Comparison of ENCODE assay signal across 13 cellular contexts in genomic region chr20:63695419-63696310, GRCh38. TPM values are rescaled to one million over a fixed set of nuclear protein-coding genes. Genes with fewer than 3 reads are reported as not detected.
DNase-seq lines count a peak whose midpoint lies in the region; ATAC-seq, FAIRE-seq and TF ChIP-seq lines count a peak whose summit lies in the region.
"Had no signal": no experiment of that assay in that cellular context is flagged by ENCODE, and none has a peak within 500 bp of the region (broad histone marks: within the 10 kb centered on the region; RNA-seq: fewer than 3 reads in every experiment).

No MANE protein-coding gene starts in this region.

- CTCF ChIA-PET in activated naive CD4-positive, alpha-beta T cell treated with anti-CD3 and anti-CD28 coated beads, Interleukin-2, amount 10 ng/mL, durations not matched to agents 7 days and 5 days (lab: Charles Lee) = no interaction called here
- CTCF ChIA-PET in GM12878 (lab: Yijun Ruan, JAX) = no interaction called here

- H2AFZ ChIP-seq in GM12878 (ENCODE audit: control insufficient read depth, low read depth, low read length) = no peak overlapping the region

- peaks cover 18% of the 10 kb centered on the region for H3K36me3 Mint-ChIP-seq in activated naive CD4-positive, alpha-beta T cell treated with anti-CD3 and anti-CD28 coated beads, Interleukin-2, amount 10 ng/mL, durations not matched to agents 7 days and 5 days
- peaks cover 0 to 6% of the 10 kb centered on the region in 2 donors for H3K36me3 Mint-ChIP-seq in activated naive CD4-positive, alpha-beta T cell treated with anti-CD3 and anti-CD28 coated beads, Interleukin-2, amount 50 U/mL, for 72 hours
- H3K36me3 Mint-ChIP-seq in immature natural killer cell = no peaks in the 10 kb centered on the region

- no peak for TF ChIP-seq RAD21 in GM12878 (IDR thresholded peaks at IDR 0.05; ENCODE audit: insufficient read depth, low read depth, low read length)

- H3K9me3 ChIP-seq in GM12878 (replicated peaks; ENCODE audit: control insufficient read depth, insufficient read depth, low read length) = no peaks in the 10 kb centered on the region
- H3K9me3 ChIP-seq in iPS-18c (ENCODE audit: control insufficient read depth, insufficient read depth, low read length) = peaks cover 2% of the 10 kb centered on the region
- H3K9me3 ChIP-seq in upper lobe of left lung = no peaks in the 10 kb centered on the region

- H3K9me3 Mint-ChIP-seq in activated naive CD4-positive, alpha-beta T cell treated with anti-CD3 and anti-CD28 coated beads, Interleukin-2, amount 10 ng/mL, durations not matched to agents 7 days and 5 days = no peaks in the 10 kb centered on the region
- H3K9me3 Mint-ChIP-seq in activated naive CD4-positive, alpha-beta T cell treated with anti-CD3 and anti-CD28 coated beads, Interleukin-2, amount 50 U/mL, for 72 hours = no peaks in the 10 kb centered on the region
- H3K9me3 Mint-ChIP-seq in immature natural killer cell = peaks cover 0 to 4% (median 1%) of the 10 kb centered on the region in 6 donors

- TF ChIP-seq POLR2A in GM12878 (IDR thresholded peaks at IDR 0.05; ENCODE audit: low read depth, low read length) (peak; percentile 68), upper lobe of left lung (IDR thresholded peaks at IDR 0.05) (peak in 1 of 4 donors; percentile 1)

- no peaks in the 10 kb centered on the region for H4K20me1 ChIP-seq in GM12878 (ENCODE audit: control insufficient read depth, insufficient read depth)

- H3K4me1 Mint-ChIP-seq in activated naive CD4-positive, alpha-beta T cell treated with anti-CD3 and anti-CD28 coated beads, Interleukin-2, amount 10 ng/mL, durations not matched to agents 7 days and 5 days = peaks cover 11% of the 10 kb centered on the region
- H3K4me1 Mint-ChIP-seq in immature natural killer cell = peaks cover 0 to 7% of the 10 kb centered on the region in 2 donors

- H3K79me2 ChIP-seq in GM12878 (ENCODE audit: control insufficient read depth, insufficient read depth, low read length) = no peaks in the 10 kb centered on the region

- no peak overlapping the region for H3K27ac ChIP-seq in GM12878 (ENCODE audit: control insufficient read depth, insufficient read depth)
- H3K27ac ChIP-seq in upper lobe of left lung = peak overlapping the region; percentile 2 to 77 (median 42)
- H3K27ac ChIP-seq: cardiac muscle cell had no signal

- no peaks in the 10 kb centered on the region for H3K27me3 ChIP-seq in GM12878 (replicated peaks in 1 of 2; ENCODE audit: control insufficient read depth in 2 of 2, insufficient read depth in 2 of 2, low read length in 1 of 2)
- H3K27me3 ChIP-seq in upper lobe of left lung = no peaks in the 10 kb centered on the region
- H3K27me3 ChIP-seq: cardiac muscle cell had no signal

- ATAC-seq in activated naive CD4-positive, alpha-beta T cell treated with anti-CD3 and anti-CD28 coated beads, Interleukin-2, amount 50 U/mL, for 72 hours = no peak
- ATAC-seq in GM12878 = no peak
- no peak for ATAC-seq in upper lobe of left lung (ENCODE audit: low FRiP score in 2 of 2)

- RAD21 ChIA-PET in GM12878 (lab: Charles Lee; ENCODE audit: unreplicated experiment) = no interaction called here

- H3K27ac Mint-ChIP-seq in activated naive CD4-positive, alpha-beta T cell treated with anti-CD3 and anti-CD28 coated beads, Interleukin-2, amount 10 ng/mL, durations not matched to agents 7 days and 5 days = no peak overlapping the region
- no peak overlapping the region for H3K27ac Mint-ChIP-seq in activated naive CD4-positive, alpha-beta T cell treated with anti-CD3 and anti-CD28 coated beads, Interleukin-2, amount 50 U/mL, for 72 hours
- H3K27ac Mint-ChIP-seq in immature natural killer cell = peak overlapping the region in 2 of 6 donors; percentile 20 to 65

- no peak for TF ChIP-seq EP300 in GM12878 (IDR thresholded peaks at IDR 0.05; ENCODE audit: borderline replicate concordance in 1 of 2, control insufficient read depth in 1 of 2, low read depth in 2 of 2, low read length in 2 of 2)
- no peak for TF ChIP-seq EP300 in upper lobe of left lung (IDR thresholded peaks at IDR 0.05)

- BruUV-seq in GM12878 (replicated peaks; lab: Mats Ljungman, UMichigan) = no TSS peak

- peak; percentile 18 for DNase-seq in activated naive CD4-positive, alpha-beta T cell treated with anti-CD3 and anti-CD28 coated beads, Interleukin-2, amount 10 ng/mL, durations not matched to agents 7 days and 5 days
- no peak for DNase-seq in activated naive CD4-positive, alpha-beta T cell treated with anti-CD3 and anti-CD28 coated beads, Interleukin-2, amount 50 U/mL, for 72 hours (ENCODE audit: low spot score in 2 of 2)
- DNase-seq in GM12878 (ENCODE audit: low read depth, low spot score) (no peak), upper lobe of left lung (peak in 1 of 2 donors; percentile 77), activated gamma-delta T cell (lab: John Stamatoyannopoulos, UW) (no peak), immature natural killer cell (no peak), NCI-H82 treated with DMSO at 0.1 percent for 48 hours (lab: John Stamatoyannopoulos, UW; ENCODE audit: unreplicated experiment) (no peak)
- DNase-seq: KG1; kidney glomerular epithelial cell; stimulated activated CD4-positive, alpha-beta T cell treated with anti-CD3 and anti-CD28 coated beads, Interleukin-4, amount 100 ng/mL, for 1 hour had no signal

- peaks cover 4% of the 10 kb centered on the region for H3K27me3 Mint-ChIP-seq in activated naive CD4-positive, alpha-beta T cell treated with anti-CD3 and anti-CD28 coated beads, Interleukin-2, amount 10 ng/mL, durations not matched to agents 7 days and 5 days
- H3K27me3 Mint-ChIP-seq in immature natural killer cell (ENCODE audit: low read depth in 3 of 3) = peaks cover 29 to 45% (median 36%) of the 10 kb centered on the region in 3 donors

- H3K4me3 ChIP-seq in GM12878 (no peak overlapping the region), iPS-18c (ENCODE audit: insufficient read depth, low read depth, low read length) (peak overlapping the region; percentile 31; the same call in 1 of the 2 replicates), upper lobe of left lung (no peak overlapping the region)
- H3K4me3 ChIP-seq: cardiac muscle cell had no signal

- peaks cover 16% of the 10 kb centered on the region for H3K4me1 ChIP-seq in GM12878 (ENCODE audit: control insufficient read depth, insufficient read depth, low read length)
- peaks cover 39 to 60% (median 45%) of the 10 kb centered on the region in 4 donors for H3K4me1 ChIP-seq in upper lobe of left lung

- SMC1A ChIA-PET in GM12878 (lab: Charles Lee; ENCODE audit: uncharacterized antibody, unreplicated experiment) = no interaction called here

- WGBS in GM12878 (ENCODE audit: insufficient coverage, insufficient replicate concordance, low lambda C conversion rate, missing lambda C conversion rate) = 84% methylated on average over 22 of the region's 25 CpGs
- WGBS in upper lobe of left lung, 2 donors = 72 to 91% methylated on average over 7 of the region's 25 CpGs

- in situ Hi-C loops in GM12878 (cut with MboI) = no loop called here

- no peak overlapping the region for H3K4me3 Mint-ChIP-seq in activated naive CD4-positive, alpha-beta T cell treated with anti-CD3 and anti-CD28 coated beads, Interleukin-2, amount 10 ng/mL, durations not matched to agents 7 days and 5 days
- H3K4me3 Mint-ChIP-seq in immature natural killer cell = peak overlapping the region in 1 of 5 donors; percentile 15

- no peak overlapping the region for H3K9ac ChIP-seq in GM12878 (ENCODE audit: control insufficient read depth, insufficient read depth, low read length)

- H3K4me2 ChIP-seq in GM12878 (ENCODE audit: control insufficient read depth, insufficient read depth) = no peak overlapping the region

- H3K36me3 ChIP-seq in GM12878 (ENCODE audit: control insufficient read depth in 2 of 2, insufficient read depth in 2 of 2, low read length in 1 of 2) (no peaks in the 10 kb centered on the region), upper lobe of left lung (peaks cover 0 to 38% (median 10%) of the 10 kb centered on the region in 4 donors)
- H3K36me3 ChIP-seq: cardiac muscle cell had no signal

- TF ChIP-seq CTCF in GM12878 (IDR thresholded peaks at IDR 0.05 in 2 of 3, conservative IDR thresholded peaks at IDR 0.05 in 1 of 3; ENCODE audit: control insufficient read depth in 2 of 3, extremely low read depth in 1 of 3, insufficient read depth in 1 of 3, low read depth in 3 of 3, low read length in 3 of 3) = no peak
- TF ChIP-seq CTCF in upper lobe of left lung (IDR thresholded peaks at IDR 0.05) = no peak

- POLR2A ChIA-PET in GM12878 (lab: Charles Lee) = no interaction called here

- intact Hi-C loops in GM12878 (cut with micrococcal nuclease; ENCODE audit: unreplicated experiment) = no loop called here

- no peak for FAIRE-seq in GM12878 (lab: Jason Lieb, UNC)
- FAIRE-seq: TTC549 had no signal

RNA-seq across cellular contexts. Expression of gene TNFRSF6B, which starts 0.8 kb away (rescaled TPM):
- total RNA-seq in activated naive CD4-positive, alpha-beta T cell treated with anti-CD3 and anti-CD28 coated beads, Interleukin-2, amount 50 U/mL, for 72 hours = not detected
- not detected in 2 replicates for total RNA-seq in GM12878 (2013; cell fraction: nucleolus; rRNA removed)
- total RNA-seq in GM12878 (2014; rRNA removed) (0.71 and 1.8 TPM in 2 replicates), GM12878 (2014; rRNA removed; fragmentation: Illumina TruSeq; extraction: Trizol) (not detected in 2 replicates), GM12878 (2021) (not detected in 2 replicates), upper lobe of left lung (10 to 100 TPM; 13.8 to 34.8 (median 16.9) TPM)
- not detected for polyA plus RNA-seq in GM12878 (2011; ENCODE audit: low read depth)
- polyA plus RNA-seq in GM12878 (2011; rRNA removed) (not detected in 2 replicates), GM12878 (2014; fragmentation: Illumina TruSeq; extraction: Trizol) (not detected in 2 replicates), GM12878 (2014; fragmentation: Nextera tagmentation; extraction: Ambion mirVana) (not detected), GM12878 (2014; rRNA removed) (1.9 and 2.2 TPM in 2 replicates), GM12878 (2016; fragmentation: Nextera tagmentation; extraction: Ambion mirVana) (under 1 TPM in 1 of 2 experiments, not detected in 1; 0.67 TPM), immature natural killer cell (not detected)
- polyA plus RNA-seq in GM12878 (2011; cell fraction: cytosol; rRNA removed) = 0.75 and 1.7 TPM in 2 replicates
- polyA plus RNA-seq in GM12878 (2011; cell fraction: nucleus; rRNA removed) = 11.0 and 11.6 TPM in 2 replicates
- polyA plus RNA-seq in GM12878 (2012) = 0.38 and 0.65 TPM in 2 replicates
- polyA minus RNA-seq in GM12878 (2011; rRNA and poly(A)+ RNA removed) = not detected in 2 replicates
- not detected in 2 replicates for polyA minus RNA-seq in GM12878 (2011; cell fraction: cytosol; rRNA and poly(A)+ RNA removed)
- not detected in 2 replicates for polyA minus RNA-seq in GM12878 (2011; cell fraction: nucleus; rRNA and poly(A)+ RNA removed)

RNA-seq across cellular contexts. Expression of gene ARFRP1, which starts 12.1 kb away (rescaled TPM):
- total RNA-seq in activated naive CD4-positive, alpha-beta T cell treated with anti-CD3 and anti-CD28 coated beads, Interleukin-2, amount 50 U/mL, for 72 hours = 10 to 100 TPM; 36.1 to 53.4 TPM
- 70.8 and 77.8 TPM in 2 replicates for total RNA-seq in GM12878 (2013; cell fraction: nucleolus; rRNA removed)
- total RNA-seq in GM12878 (2014; rRNA removed) = 40.6 and 41.6 TPM in 2 replicates
- 18.2 and 21.6 TPM in 2 replicates for total RNA-seq in GM12878 (2014; rRNA removed; fragmentation: Illumina TruSeq; extraction: Trizol)
- total RNA-seq in GM12878 (2021) = 52.1 and 55.1 TPM in 2 replicates
- 11.9 TPM for polyA plus RNA-seq in GM12878 (2011; ENCODE audit: low read depth)
- 23.1 and 27.6 TPM in 2 replicates for polyA plus RNA-seq in GM12878 (2011; rRNA removed)
- polyA plus RNA-seq in GM12878 (2011; cell fraction: cytosol; rRNA removed) = 33.0 and 47.4 TPM in 2 replicates
- 80.3 and 106 TPM in 2 replicates for polyA plus RNA-seq in GM12878 (2011; cell fraction: nucleus; rRNA removed)
- 27.1 and 27.9 TPM in 2 replicates for polyA plus RNA-seq in GM12878 (2012)
- 5.2 and 11.7 TPM in 2 replicates for polyA plus RNA-seq in GM12878 (2014; fragmentation: Illumina TruSeq; extraction: Trizol)
- 1 to 10 TPM in 1 of 2 experiments, under 1 TPM in 1; 0.37 to 3.5 TPM for polyA plus RNA-seq in GM12878 (2014; fragmentation: Nextera tagmentation; extraction: Ambion mirVana)
- 42.6 and 49.0 TPM in 2 replicates for polyA plus RNA-seq in GM12878 (2014; rRNA removed)
- 10 to 100 TPM; 66.8 to 71.7 TPM for polyA plus RNA-seq in GM12878 (2016; fragmentation: Nextera tagmentation; extraction: Ambion mirVana)
- polyA minus RNA-seq in GM12878 (2011; rRNA and poly(A)+ RNA removed) = 22.1 and 28.6 TPM in 2 replicates
- 7.5 and 9.1 TPM in 2 replicates for polyA minus RNA-seq in GM12878 (2011; cell fraction: cytosol; rRNA and poly(A)+ RNA removed)
- 29.5 and 51.3 TPM in 2 replicates for polyA minus RNA-seq in GM12878 (2011; cell fraction: nucleus; rRNA and poly(A)+ RNA removed)
- 10 to 100 TPM; 26.8 to 56.4 (median 46.3) TPM for total RNA-seq in upper lobe of left lung
- 10 to 100 TPM; 43.0 to 72.7 (median 54.3) TPM for polyA plus RNA-seq in immature natural killer cell

RNA-seq across cellular contexts. Expression of gene ZGPAT, which starts 12.2 kb away (rescaled TPM):
- total RNA-seq in activated naive CD4-positive, alpha-beta T cell treated with anti-CD3 and anti-CD28 coated beads, Interleukin-2, amount 50 U/mL, for 72 hours = 10 to 100 TPM; 12.5 to 24.0 TPM
- 17.5 and 26.2 TPM in 2 replicates for total RNA-seq in GM12878 (2013; cell fraction: nucleolus; rRNA removed)
- total RNA-seq in GM12878 (2014; rRNA removed) (23.3 and 24.4 TPM in 2 replicates), GM12878 (2014; rRNA removed; fragmentation: Illumina TruSeq; extraction: Trizol) (5.3 and 7.4 TPM in 2 replicates), GM12878 (2021) (34.8 and 37.2 TPM in 2 replicates), upper lobe of left lung (10 to 100 TPM; 24.8 to 70.2 (median 36.8) TPM)
- 15.5 TPM for polyA plus RNA-seq in GM12878 (2011; ENCODE audit: low read depth)
- polyA plus RNA-seq in GM12878 (2011; rRNA removed) (4.8 and 12.7 TPM in 2 replicates), GM12878 (2014; fragmentation: Illumina TruSeq; extraction: Trizol) (1.3 and 4.9 TPM in 2 replicates), GM12878 (2014; fragmentation: Nextera tagmentation; extraction: Ambion mirVana) (under 1 TPM; 0.58 to 0.79 TPM), GM12878 (2014; rRNA removed) (26.7 and 31.6 TPM in 2 replicates), GM12878 (2016; fragmentation: Nextera tagmentation; extraction: Ambion mirVana) (10 to 100 TPM; 42.5 to 52.9 TPM), immature natural killer cell (10 to 100 TPM; 26.6 to 64.1 (median 33.9) TPM)
- polyA plus RNA-seq in GM12878 (2011; cell fraction: cytosol; rRNA removed) = 14.4 and 24.5 TPM in 2 replicates
- polyA plus RNA-seq in GM12878 (2011; cell fraction: nucleus; rRNA removed) = 44.3 and 66.3 TPM in 2 replicates
- 16.7 and 24.9 TPM in 2 replicates for polyA plus RNA-seq in GM12878 (2012)
- polyA minus RNA-seq in GM12878 (2011; rRNA and poly(A)+ RNA removed) = 8.0 and 15.6 TPM in 2 replicates
- polyA minus RNA-seq in GM12878 (2011; cell fraction: cytosol; rRNA and poly(A)+ RNA removed) = 7.4 and 9.8 TPM in 2 replicates
- polyA minus RNA-seq in GM12878 (2011; cell fraction: nucleus; rRNA and poly(A)+ RNA removed) = 7.1 and 15.2 TPM in 2 replicates

RNA-seq across cellular contexts. Expression of gene RTEL1, which starts 37.6 kb away (rescaled TPM):
- 10 to 100 TPM; 45.7 to 51.4 TPM for total RNA-seq in activated naive CD4-positive, alpha-beta T cell treated with anti-CD3 and anti-CD28 coated beads, Interleukin-2, amount 50 U/mL, for 72 hours
- 62.9 and 77.1 TPM in 2 replicates for total RNA-seq in GM12878 (2013; cell fraction: nucleolus; rRNA removed)
- total RNA-seq in GM12878 (2014; rRNA removed) (14.5 and 18.0 TPM in 2 replicates), GM12878 (2014; rRNA removed; fragmentation: Illumina TruSeq; extraction: Trizol) (5.0 and 5.9 TPM in 2 replicates), GM12878 (2021) (29.5 and 37.2 TPM in 2 replicates), upper lobe of left lung (10 to 100 TPM in 5 of 6 donors, 1 to 10 TPM in 1; 8.6 to 73.3 (median 32.5) TPM)
- polyA plus RNA-seq in GM12878 (2011; ENCODE audit: low read depth) = 2.8 TPM
- polyA plus RNA-seq in GM12878 (2011; rRNA removed) (7.5 and 14.9 TPM in 2 replicates), GM12878 (2014; fragmentation: Illumina TruSeq; extraction: Trizol) (3.9 and 7.7 TPM in 2 replicates), GM12878 (2014; fragmentation: Nextera tagmentation; extraction: Ambion mirVana) (under 1 TPM in 1 of 2 experiments, not detected in 1; 0.40 TPM), GM12878 (2014; rRNA removed) (15.8 and 16.8 TPM in 2 replicates), GM12878 (2016; fragmentation: Nextera tagmentation; extraction: Ambion mirVana) (10 to 100 TPM; 15.6 to 17.0 TPM), immature natural killer cell (1 to 10 TPM in 2 of 3 donors, not detected in 1; 1.5 to 7.3 TPM)
- polyA plus RNA-seq in GM12878 (2011; cell fraction: cytosol; rRNA removed) = 8.0 and 11.8 TPM in 2 replicates
- 126 and 149 TPM in 2 replicates for polyA plus RNA-seq in GM12878 (2011; cell fraction: nucleus; rRNA removed)
- polyA plus RNA-seq in GM12878 (2012) = 7.2 and 10.1 TPM in 2 replicates
- polyA minus RNA-seq in GM12878 (2011; rRNA and poly(A)+ RNA removed) = 19.0 and 22.7 TPM in 2 replicates
- polyA minus RNA-seq in GM12878 (2011; cell fraction: cytosol; rRNA and poly(A)+ RNA removed) = 6.0 and 6.1 TPM in 2 replicates
- polyA minus RNA-seq in GM12878 (2011; cell fraction: nucleus; rRNA and poly(A)+ RNA removed) = 35.8 and 62.4 TPM in 2 replicates

RNA-seq across cellular contexts. Expression of gene LIME1, which starts 40.8 kb away (rescaled TPM):
- total RNA-seq in activated naive CD4-positive, alpha-beta T cell treated with anti-CD3 and anti-CD28 coated beads, Interleukin-2, amount 50 U/mL, for 72 hours = 10 to 100 TPM in 1 of 2 donors, 1 to 10 TPM in 1; 6.3 to 18.2 TPM
- 15.2 and 16.4 TPM in 2 replicates for total RNA-seq in GM12878 (2013; cell fraction: nucleolus; rRNA removed)
- 72.3 and 109 TPM in 2 replicates for total RNA-seq in GM12878 (2014; rRNA removed)
- total RNA-seq in GM12878 (2014; rRNA removed; fragmentation: Illumina TruSeq; extraction: Trizol) = 3.3 and 3.9 TPM in 2 replicates
- 78.1 and 92.7 TPM in 2 replicates for total RNA-seq in GM12878 (2021)
- 12.0 TPM for polyA plus RNA-seq in GM12878 (2011; ENCODE audit: low read depth)
- 3.1 and 7.2 TPM in 2 replicates for polyA plus RNA-seq in GM12878 (2011; rRNA removed)
- 25.0 and 57.5 TPM in 2 replicates for polyA plus RNA-seq in GM12878 (2011; cell fraction: cytosol; rRNA removed)
- 82.2 and 136 TPM in 2 replicates for polyA plus RNA-seq in GM12878 (2011; cell fraction: nucleus; rRNA removed)
- 44.2 and 49.4 TPM in 2 replicates for polyA plus RNA-seq in GM12878 (2012)
- polyA plus RNA-seq in GM12878 (2014; fragmentation: Illumina TruSeq; extraction: Trizol) = 0.32 and 1.1 TPM in 2 replicates
- polyA plus RNA-seq in GM12878 (2014; fragmentation: Nextera tagmentation; extraction: Ambion mirVana) = 1 to 10 TPM in 1 of 2 experiments, under 1 TPM in 1; 0.35 to 1.7 TPM
- polyA plus RNA-seq in GM12878 (2014; rRNA removed) = 102 and 128 TPM in 2 replicates
- 100 to 1,000 TPM; 119 to 154 TPM for polyA plus RNA-seq in GM12878 (2016; fragmentation: Nextera tagmentation; extraction: Ambion mirVana)
- 1.2 and 5.4 TPM in 2 replicates for polyA minus RNA-seq in GM12878 (2011; rRNA and poly(A)+ RNA removed)
- 15.1 and 15.2 TPM in 2 replicates for polyA minus RNA-seq in GM12878 (2011; cell fraction: cytosol; rRNA and poly(A)+ RNA removed)
- polyA minus RNA-seq in GM12878 (2011; cell fraction: nucleus; rRNA and poly(A)+ RNA removed) = 15.1 and 31.5 TPM in 2 replicates
- 10 to 100 TPM; 12.4 to 51.3 (median 15.3) TPM for total RNA-seq in upper lobe of left lung
- 100 to 1,000 TPM; 177 to 227 (median 180) TPM for polyA plus RNA-seq in immature natural killer cell

Comparison
In these comparisons a context has a peak if more than half of its experiments do, and no peak if none do; other contexts are left out.
1. RNA of gene TNFRSF6B, which starts 0.8 kb away (total RNA-seq): 13.8 to 34.8 TPM in upper lobe of left lung; not detected in activated naive CD4-positive, alpha-beta T cell treated with anti-CD3 and anti-CD28 coated beads, Interleukin-2, amount 50 U/mL, for 72 hours and 0.71 to 1.8 TPM in GM12878; every median in the first group is over 4 times any median in the second.